In genomic region chr7:37786741-37787569, GRCh38 we compare ENCODE assay signal across 9 cellular contexts.
DNase-seq lines count a peak whose midpoint lies in the region; ATAC-seq and TF ChIP-seq lines count a peak whose summit lies in the region.
"Had no signal": no experiment of that assay in that cellular context is flagged by ENCODE, and none has a peak within 500 bp of the region (broad histone marks: within the 10 kb centered on the region; RNA-seq: fewer than 3 reads in every experiment).

No MANE protein-coding gene starts in this region.

- intact Hi-C loops in Right ventricle myocardium superior (cut with DNase I): no loop called here

- no peak overlapping the region for H3K27ac ChIP-seq in right atrium auricular region
- H3K27ac ChIP-seq in OCI-LY3 (ENCODE audit: low read length): peak overlapping the region; percentile 97

- TF ChIP-seq CTCF in right atrium auricular region (IDR thresholded peaks at IDR 0.05): no peak
- no peak for TF ChIP-seq CTCF in OCI-LY3 (IDR thresholded peaks at IDR 0.05; ENCODE audit: low read depth, low read length)

- peak overlapping the region; percentile 43; the same call in 1 of the 2 replicates for H2AFZ ChIP-seq in OCI-LY3 (ENCODE audit: low read depth, low read length)

- H3K9me3 ChIP-seq in right atrium auricular region (no peaks in the 10 kb centered on the region), OCI-LY3 (ENCODE audit: insufficient read depth, low read length) (peaks cover 17% of the 10 kb centered on the region; the same call in 1 of the 2 replicates)
- H3K9me3 ChIP-seq: BE2C had no signal

- ATAC-seq in Right ventricle myocardium superior (ENCODE audit: poor library complexity) (peak; percentile 52), HG02970 (IDR thresholded peaks at IDR 0.05; ENCODE audit: low FRiP score, unreplicated experiment) (peak; percentile 69)

- DNase-seq in Right ventricle myocardium superior (no peak), right atrium auricular region (ENCODE audit: low spot score) (no peak), NCI-H1417 (lab: John Stamatoyannopoulos, UW) (no peak), NCI-H146 treated with DMSO at 0.1 percent for 48 hours (lab: John Stamatoyannopoulos, UW; ENCODE audit: unreplicated experiment) (no peak), DMS153 treated with DMSO at 0.1 percent for 48 hours (lab: John Stamatoyannopoulos, UW; ENCODE audit: unreplicated experiment) (no peak)
- DNase-seq: BE2C had no signal

- H3K79me2 ChIP-seq in OCI-LY3 (ENCODE audit: low read length): no peaks in the 10 kb centered on the region

- H3K36me3 ChIP-seq in right atrium auricular region: no peaks in the 10 kb centered on the region
- H3K36me3 ChIP-seq in OCI-LY3 (replicated peaks; ENCODE audit: low read depth, low read length): peaks cover 14% of the 10 kb centered on the region
- H3K36me3 ChIP-seq: BE2C had no signal

- H3K4me2 ChIP-seq in OCI-LY3 (ENCODE audit: low read length): peak overlapping the region; percentile 50

- no peaks in the 10 kb centered on the region for H3K9me3 Mint-ChIP-seq in stimulated activated naive CD8-positive, alpha-beta T cell treated with anti-CD3 and anti-CD28 coated beads, Interleukin-15, Interleukin-2, amounts not matched to agents 100 ng/mL and 50 ng/mL, for 24 hours

- no peak overlapping the region for H3K4me3 Mint-ChIP-seq in stimulated activated naive CD8-positive, alpha-beta T cell treated with anti-CD3 and anti-CD28 coated beads, Interleukin-15, Interleukin-2, amounts not matched to agents 100 ng/mL and 50 ng/mL, for 24 hours

- H3K27me3 Mint-ChIP-seq in stimulated activated naive CD8-positive, alpha-beta T cell treated with anti-CD3 and anti-CD28 coated beads, Interleukin-15, Interleukin-2, amounts not matched to agents 100 ng/mL and 50 ng/mL, for 24 hours: peaks cover 6% of the 10 kb centered on the region

- H3K27me3 ChIP-seq in right atrium auricular region (no peaks in the 10 kb centered on the region), OCI-LY3 (ENCODE audit: low read depth, low read length) (no peaks in the 10 kb centered on the region)
- H3K27me3 ChIP-seq: BE2C had no signal

- no peaks in the 10 kb centered on the region for H3K36me3 Mint-ChIP-seq in stimulated activated naive CD8-positive, alpha-beta T cell treated with anti-CD3 and anti-CD28 coated beads, Interleukin-15, Interleukin-2, amounts not matched to agents 100 ng/mL and 50 ng/mL, for 24 hours (ENCODE audit: low read depth)

- H3K4me1 ChIP-seq in right atrium auricular region (no peaks in the 10 kb centered on the region), OCI-LY3 (ENCODE audit: low read length) (peaks cover 60% of the 10 kb centered on the region)
- H3K4me1 ChIP-seq: BE2C had no signal

- H3K4me3 ChIP-seq in right atrium auricular region (no peak overlapping the region), OCI-LY3 (ENCODE audit: low read length) (peak overlapping the region; percentile 37)

- no peaks in the 10 kb centered on the region for H4K20me1 ChIP-seq in OCI-LY3 (ENCODE audit: insufficient read depth, low read length)

- H3K27ac Mint-ChIP-seq in stimulated activated naive CD8-positive, alpha-beta T cell treated with anti-CD3 and anti-CD28 coated beads, Interleukin-15, Interleukin-2, amounts not matched to agents 100 ng/mL and 50 ng/mL, for 24 hours: peak overlapping the region; percentile 50

- H3K4me1 Mint-ChIP-seq in stimulated activated naive CD8-positive, alpha-beta T cell treated with anti-CD3 and anti-CD28 coated beads, Interleukin-15, Interleukin-2, amounts not matched to agents 100 ng/mL and 50 ng/mL, for 24 hours (ENCODE audit: low read depth): peaks cover 5% of the 10 kb centered on the region

- peak overlapping the region; percentile 53 for H3K9ac ChIP-seq in OCI-LY3 (ENCODE audit: low read length)
